Comparison of ENCODE assay signal across 30 cellular contexts in genomic region chr10:67043041-67043440, GRCh38.
"Had no signal": no experiment of that assay in that cellular context is flagged by ENCODE, and none has a peak within 500 bp of the region (broad histone marks: within the 10 kb centered on the region; RNA-seq: fewer than 3 reads in every experiment).

No MANE protein-coding gene starts in this region.

- H3K4me1 ChIP-seq: neural progenitor cell, parathyroid adenoma, psoas muscle, right lobe of liver, sigmoid colon, stomach, suprapubic skin, testis, tibial artery, transverse colon, upper lobe of right lung, uterus had no signal

- H3K9me3 ChIP-seq: ovary, psoas muscle, right lobe of liver, sigmoid colon, stomach, suprapubic skin, testis, tibial artery, transverse colon, upper lobe of right lung, uterus had no signal

- H3K27me3 Mint-ChIP-seq: naive thymus-derived CD8-positive, alpha-beta T cell; natural killer cell treated with Interleukin-12 subunit alpha and Interleukin-12 subunit beta and Interleukin-15 and Interleukin-18, amount 100 ng/mL, for 72 hours; progenitor cell of endocrine pancreas; stimulated activated naive B cell treated with anti-CD40 and anti-IgM and Interleukin-4, amounts not matched to agents 10 μg/mL and 1 μg/mL and 100 μg/mL, for 72 hours; stimulated activated naive CD8-positive, alpha-beta T cell treated with anti-CD3 and anti-CD28 coated beads, Interleukin-15, Interleukin-2, amounts not matched to agents 100 ng/mL and 50 ng/mL, for 24 hours; type B pancreatic cell had no signal

- H3K9me3 Mint-ChIP-seq: nephron progenitor cell; neural progenitor cell; stimulated activated effector memory CD8-positive, alpha-beta T cell treated with anti-CD3 and anti-CD28 coated beads, Interleukin-12 subunit alpha, Interleukin-12 subunit beta, amount 100 ng/mL, for 72 hours; stimulated activated naive B cell treated with anti-CD40 and anti-IgM and Interleukin-4, amounts not matched to agents 10 μg/mL and 1 μg/mL and 100 μg/mL, for 72 hours; stimulated activated naive CD8-positive, alpha-beta T cell treated with anti-CD3 and anti-CD28 coated beads, Interleukin-15, Interleukin-2, amounts not matched to agents 100 ng/mL and 50 ng/mL, for 24 hours; type B pancreatic cell had no signal

- H3K79me2 ChIP-seq: parathyroid adenoma had no signal

- H3K4me1 Mint-ChIP-seq: naive thymus-derived CD8-positive, alpha-beta T cell; neural progenitor cell; stimulated activated effector memory CD8-positive, alpha-beta T cell treated with anti-CD3 and anti-CD28 coated beads, Interleukin-12 subunit alpha, Interleukin-12 subunit beta, amount 100 ng/mL, for 72 hours; stimulated activated naive B cell treated with anti-CD40 and anti-IgM and Interleukin-4, amounts not matched to agents 10 μg/mL and 1 μg/mL and 100 μg/mL, for 72 hours had no signal

- ATAC-seq: naive thymus-derived CD8-positive, alpha-beta T cell; natural killer cell treated with Interleukin-12 subunit alpha and Interleukin-12 subunit beta and Interleukin-15 and Interleukin-18, amount 100 ng/mL, for 72 hours; psoas muscle; right cardiac atrium; right lobe of liver; stimulated activated effector memory CD8-positive, alpha-beta T cell treated with anti-CD3 and anti-CD28 coated beads, Interleukin-12 subunit alpha, Interleukin-12 subunit beta, amount 100 ng/mL, for 72 hours; stimulated activated naive B cell treated with anti-CD40 and anti-IgM and Interleukin-4, amounts not matched to agents 10 μg/mL and 1 μg/mL and 100 μg/mL, for 72 hours; upper lobe of right lung had no signal

- H3K27me3 ChIP-seq: neural progenitor cell, ovary, right lobe of liver, sigmoid colon, stomach, suprapubic skin, testis, tibial artery, transverse colon, upper lobe of right lung, uterus had no signal

- H3K36me3 Mint-ChIP-seq: naive thymus-derived CD8-positive, alpha-beta T cell; natural killer cell treated with Interleukin-12 subunit alpha and Interleukin-12 subunit beta and Interleukin-15 and Interleukin-18, amount 100 ng/mL, for 72 hours; neural progenitor cell; stimulated activated effector memory CD8-positive, alpha-beta T cell treated with anti-CD3 and anti-CD28 coated beads, Interleukin-12 subunit alpha, Interleukin-12 subunit beta, amount 100 ng/mL, for 72 hours; stimulated activated naive B cell treated with anti-CD40 and anti-IgM and Interleukin-4, amounts not matched to agents 10 μg/mL and 1 μg/mL and 100 μg/mL, for 72 hours; type B pancreatic cell had no signal

- DNase-seq: naive thymus-derived CD8-positive, alpha-beta T cell; nephron progenitor cell; occipital lobe; ovary; posterior cingulate gyrus; psoas muscle; right cardiac atrium; right lobe of liver; sigmoid colon; small intestine; stimulated activated CD4-positive, alpha-beta T cell treated with anti-CD3 and anti-CD28 coated beads, Interleukin-15, amount 100 ng/mL, for 24 hours; stimulated activated CD4-positive, alpha-beta T cell treated with anti-CD3 and anti-CD28 coated beads, Interleukin-2, amount 100 ng/mL, for 24 hours; stimulated activated CD4-positive, alpha-beta T cell treated with anti-CD3 and anti-CD28 coated beads, Interleukin-2, amount 100 ng/mL, for 48 hours; stimulated activated CD4-positive, alpha-beta T cell treated with anti-CD3 and anti-CD28 coated beads, Interleukin-4, amount 100 ng/mL, for 24 hours; stimulated activated naive B cell treated with anti-CD40 and anti-IgM and Interleukin-4, amounts not matched to agents 10 μg/mL and 1 μg/mL and 100 μg/mL, for 72 hours; stimulated activated naive CD4-positive, alpha-beta T cell treated with Interleukin-2 at 50 U/mL for 16 hours; stomach; testis; tibial artery; transverse colon; upper lobe of right lung; uterus had no signal

- H2AFZ ChIP-seq: neural progenitor cell, parathyroid adenoma had no signal

- H3K27ac ChIP-seq: neural progenitor cell, ovary, parathyroid adenoma, psoas muscle, right lobe of liver, sigmoid colon, stomach, suprapubic skin, testis, tibial artery, transverse colon, upper lobe of right lung, uterus had no signal

- H3K9ac ChIP-seq: neural progenitor cell, parathyroid adenoma had no signal

- H3K36me3 ChIP-seq: neural progenitor cell, ovary, right lobe of liver, sigmoid colon, stomach, suprapubic skin, tibial artery, transverse colon, upper lobe of right lung, uterus had no signal

- H3K4me2 ChIP-seq: neural progenitor cell had no signal

- H3K4me3 ChIP-seq: neural progenitor cell, ovary, psoas muscle, right lobe of liver, sigmoid colon, stomach, suprapubic skin, testis, tibial artery, transverse colon, upper lobe of right lung, uterus had no signal

- H3K27ac Mint-ChIP-seq: naive thymus-derived CD8-positive, alpha-beta T cell; natural killer cell treated with Interleukin-12 subunit alpha and Interleukin-12 subunit beta and Interleukin-15 and Interleukin-18, amount 100 ng/mL, for 72 hours; nephron progenitor cell; neural progenitor cell; progenitor cell of endocrine pancreas; stimulated activated effector memory CD8-positive, alpha-beta T cell treated with anti-CD3 and anti-CD28 coated beads, Interleukin-12 subunit alpha, Interleukin-12 subunit beta, amount 100 ng/mL, for 72 hours; stimulated activated naive B cell treated with anti-CD40 and anti-IgM and Interleukin-4, amounts not matched to agents 10 μg/mL and 1 μg/mL and 100 μg/mL, for 72 hours; stimulated activated naive CD8-positive, alpha-beta T cell treated with anti-CD3 and anti-CD28 coated beads, Interleukin-15, Interleukin-2, amounts not matched to agents 100 ng/mL and 50 ng/mL, for 24 hours; type B pancreatic cell had no signal

- H3K4me3 Mint-ChIP-seq: naive thymus-derived CD8-positive, alpha-beta T cell; natural killer cell treated with Interleukin-12 subunit alpha and Interleukin-12 subunit beta and Interleukin-15 and Interleukin-18, amount 100 ng/mL, for 72 hours; nephron progenitor cell; neural progenitor cell; stimulated activated effector memory CD8-positive, alpha-beta T cell treated with anti-CD3 and anti-CD28 coated beads, Interleukin-12 subunit alpha, Interleukin-12 subunit beta, amount 100 ng/mL, for 72 hours; stimulated activated naive B cell treated with anti-CD40 and anti-IgM and Interleukin-4, amounts not matched to agents 10 μg/mL and 1 μg/mL and 100 μg/mL, for 72 hours; stimulated activated naive CD8-positive, alpha-beta T cell treated with anti-CD3 and anti-CD28 coated beads, Interleukin-15, Interleukin-2, amounts not matched to agents 100 ng/mL and 50 ng/mL, for 24 hours; type B pancreatic cell had no signal
